ENCODE assay signal across 12 cellular contexts in the genomic region with DNA sequence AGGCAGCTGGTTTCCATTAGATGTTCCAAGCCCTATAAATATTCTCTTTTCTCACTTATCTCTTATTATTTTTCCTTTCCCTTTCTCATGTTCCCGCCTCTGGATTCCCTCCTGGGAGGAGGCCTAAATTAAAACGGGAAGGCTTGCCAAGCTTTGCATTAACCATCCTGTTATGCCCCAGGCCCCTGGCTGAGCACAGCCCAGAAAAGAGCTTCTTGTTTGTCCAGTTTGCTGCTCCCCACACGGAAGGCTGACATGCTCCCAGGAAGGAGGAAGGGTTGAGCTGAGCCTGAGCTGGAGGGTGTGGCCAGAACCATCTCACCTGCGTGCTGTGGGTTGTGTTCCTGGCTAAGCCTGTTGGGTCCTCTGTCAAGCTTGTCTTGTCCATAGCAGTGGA.
DNase-seq lines count a peak whose midpoint lies in the region.
"Had no signal": no experiment of that assay in that cellular context is flagged by ENCODE, and none has a peak within 500 bp of the region (broad histone marks: within the 10 kb centered on the region; RNA-seq: fewer than 3 reads in every experiment).

No MANE protein-coding gene starts in this region.

- DNase-seq in HT-29 (ENCODE audit: low spot score), result peak; percentile 31
- peak; percentile 41 for DNase-seq in RPMI7951 (ENCODE audit: low read depth)
- DNase-seq in iPS-NIHi11 (ENCODE audit: low spot score), result peak; percentile 50
- no peak for DNase-seq in mesenteric fat pad (ENCODE audit: low spot score)
- no peak for DNase-seq in NOMO-1 treated with dmso at 0.1 percent for 144 hours (lab: John Stamatoyannopoulos, UW; ENCODE audit: unreplicated experiment)
- DNase-seq in putamen (ENCODE audit: low spot score), result no peak
- DNase-seq: activated CD4-positive, alpha-beta T cell treated with anti-CD3 and anti-CD28 coated beads, Interleukin-2, amount 50 U/mL, for 4 hours; activated naive CD8-positive, alpha-beta T cell treated with anti-CD3 and anti-CD28 coated beads, Interleukin-2, amount 10 ng/mL, durations not matched to agents 7 days and 5 days; DMS79 treated with DMSO at 0.1 percent for 48 hours; stimulated activated CD8-positive, alpha-beta memory T cell treated with anti-CD3 and anti-CD28 coated beads, Interleukin-4, amount 100 ng/mL, for 48 hours had no signal

- no peak overlapping the region for H3K9ac ChIP-seq in subcutaneous abdominal adipose tissue (ENCODE audit: low read length in 5 of 5)

- peak overlapping the region in 1 of 5 donors; percentile 8 for H3K4me3 ChIP-seq in subcutaneous abdominal adipose tissue (ENCODE audit: low read depth in 1 of 5, low read length in 5 of 5)
- H3K4me3 ChIP-seq: SJSA1 had no signal

- H3K27me3 ChIP-seq in subcutaneous abdominal adipose tissue (ENCODE audit: control insufficient read depth in 5 of 5, insufficient read depth in 4 of 5, low read length in 5 of 5), result no peaks in the 10 kb centered on the region
- H3K27me3 ChIP-seq: SJSA1 had no signal

- peaks cover 1 to 40% (median 36%) of the 10 kb centered on the region in 5 donors for H3K4me1 ChIP-seq in subcutaneous abdominal adipose tissue (ENCODE audit: control insufficient read depth in 5 of 5, insufficient read depth in 5 of 5, low read length in 5 of 5)
- H3K4me1 ChIP-seq: SJSA1 had no signal

- H3K9me3 ChIP-seq in subcutaneous abdominal adipose tissue (ENCODE audit: control insufficient read depth in 5 of 5, low read length in 5 of 5), result no peaks in the 10 kb centered on the region
- H3K9me3 ChIP-seq: SJSA1 had no signal

- no peaks in the 10 kb centered on the region for H3K36me3 ChIP-seq in subcutaneous abdominal adipose tissue (ENCODE audit: control insufficient read depth in 5 of 5, insufficient read depth in 5 of 5, low read length in 5 of 5)
- H3K36me3 ChIP-seq: SJSA1 had no signal

- peak overlapping the region; percentile 37 for H3K27ac ChIP-seq in subcutaneous abdominal adipose tissue (ENCODE audit: low read depth, low read length)
- H3K27ac ChIP-seq: SJSA1 had no signal

Comparison
In these comparisons a context has a peak if more than half of its experiments do, and no peak if none do; other contexts are left out.
1. DNase-seq: peak in HT-29 (single experiment), RPMI7951 (single experiment) and iPS-NIHi11 (single experiment); none in mesenteric fat pad (single experiment), NOMO-1 treated with dmso at 0.1 percent for 144 hours (single experiment) and putamen (single experiment).